22 cellular contexts compared by ENCODE assay signal in genomic region chr10:92502296-92502695, GRCh38.
"Had no signal": no experiment of that assay in that cellular context is flagged by ENCODE, and none has a peak within 500 bp of the region (broad histone marks: within the 10 kb centered on the region; RNA-seq: fewer than 3 reads in every experiment).

No MANE protein-coding gene starts in this region.

- H3K4me1 ChIP-seq: lower lobe of right lung, prostate gland, right atrium auricular region, tibial nerve, upper lobe of right lung, vagina had no signal

- H3K4me1 Mint-ChIP-seq: immature natural killer cell; naive thymus-derived CD8-positive, alpha-beta T cell; nephron progenitor cell; stimulated activated naive B cell treated with anti-CD40 and anti-IgM and Interleukin-4, amounts not matched to agents 10 μg/mL and 1 μg/mL and 100 μg/mL, for 72 hours had no signal

- H3K27ac ChIP-seq: dorsolateral prefrontal cortex, left ventricle myocardium inferior, lower lobe of right lung, prostate gland, right atrium auricular region, thoracic aorta, tibial nerve, upper lobe of right lung, vagina had no signal

- H3K27ac Mint-ChIP-seq: immature natural killer cell; naive thymus-derived CD8-positive, alpha-beta T cell; nephron progenitor cell; stimulated activated naive B cell treated with anti-CD40 and anti-IgM and Interleukin-4, amounts not matched to agents 10 μg/mL and 1 μg/mL and 100 μg/mL, for 72 hours; stimulated activated naive CD8-positive, alpha-beta T cell treated with anti-CD3 and anti-CD28 coated beads, Interleukin-15, Interleukin-2, amounts not matched to agents 100 ng/mL and 50 ng/mL, for 24 hours had no signal

- H3K4me3 Mint-ChIP-seq: immature natural killer cell; naive thymus-derived CD8-positive, alpha-beta T cell; nephron progenitor cell; stimulated activated naive B cell treated with anti-CD40 and anti-IgM and Interleukin-4, amounts not matched to agents 10 μg/mL and 1 μg/mL and 100 μg/mL, for 72 hours; stimulated activated naive CD8-positive, alpha-beta T cell treated with anti-CD3 and anti-CD28 coated beads, Interleukin-15, Interleukin-2, amounts not matched to agents 100 ng/mL and 50 ng/mL, for 24 hours had no signal

- H3K9me3 Mint-ChIP-seq: immature natural killer cell; naive thymus-derived CD8-positive, alpha-beta T cell; nephron progenitor cell; stimulated activated naive B cell treated with anti-CD40 and anti-IgM and Interleukin-4, amounts not matched to agents 10 μg/mL and 1 μg/mL and 100 μg/mL, for 72 hours; stimulated activated naive CD8-positive, alpha-beta T cell treated with anti-CD3 and anti-CD28 coated beads, Interleukin-15, Interleukin-2, amounts not matched to agents 100 ng/mL and 50 ng/mL, for 24 hours had no signal

- H3K27me3 ChIP-seq: dorsolateral prefrontal cortex, right atrium auricular region, tibial nerve, upper lobe of right lung, vagina had no signal

- H3K9me3 ChIP-seq: left ventricle myocardium inferior, lower lobe of right lung, prostate gland, right atrium auricular region, thoracic aorta, tibial nerve, upper lobe of right lung, vagina had no signal

- H3K27me3 Mint-ChIP-seq: naive thymus-derived CD8-positive, alpha-beta T cell; stimulated activated naive B cell treated with anti-CD40 and anti-IgM and Interleukin-4, amounts not matched to agents 10 μg/mL and 1 μg/mL and 100 μg/mL, for 72 hours; stimulated activated naive CD8-positive, alpha-beta T cell treated with anti-CD3 and anti-CD28 coated beads, Interleukin-15, Interleukin-2, amounts not matched to agents 100 ng/mL and 50 ng/mL, for 24 hours had no signal

- DNase-seq: dorsolateral prefrontal cortex; effector CD4-positive, alpha-beta T cell; hypothalamus; immature natural killer cell; islet precursor cell; kidney glomerular epithelial cell; left colon; left ventricle myocardium inferior; lower lobe of right lung; naive thymus-derived CD8-positive, alpha-beta T cell; nephron progenitor cell; nucleus accumbens; stimulated activated CD4-positive, alpha-beta T cell treated with anti-CD3 and anti-CD28 coated beads, Interleukin-4, amount 100 ng/mL, for 4 hours; stimulated activated naive B cell treated with anti-CD40 and anti-IgM and Interleukin-4, amounts not matched to agents 10 μg/mL and 1 μg/mL and 100 μg/mL, for 72 hours; upper lobe of right lung had no signal

- H3K4me3 ChIP-seq: dorsolateral prefrontal cortex, left ventricle myocardium inferior, lower lobe of right lung, prostate gland, right atrium auricular region, thoracic aorta, tibial nerve, upper lobe of right lung, vagina had no signal

- ATAC-seq: left colon; lower lobe of right lung; naive thymus-derived CD8-positive, alpha-beta T cell; sciatic nerve; stimulated activated naive B cell treated with anti-CD40 and anti-IgM and Interleukin-4, amounts not matched to agents 10 μg/mL and 1 μg/mL and 100 μg/mL, for 72 hours; upper lobe of right lung had no signal

- H3K36me3 ChIP-seq: prostate gland had no signal
